In the genomic region with DNA sequence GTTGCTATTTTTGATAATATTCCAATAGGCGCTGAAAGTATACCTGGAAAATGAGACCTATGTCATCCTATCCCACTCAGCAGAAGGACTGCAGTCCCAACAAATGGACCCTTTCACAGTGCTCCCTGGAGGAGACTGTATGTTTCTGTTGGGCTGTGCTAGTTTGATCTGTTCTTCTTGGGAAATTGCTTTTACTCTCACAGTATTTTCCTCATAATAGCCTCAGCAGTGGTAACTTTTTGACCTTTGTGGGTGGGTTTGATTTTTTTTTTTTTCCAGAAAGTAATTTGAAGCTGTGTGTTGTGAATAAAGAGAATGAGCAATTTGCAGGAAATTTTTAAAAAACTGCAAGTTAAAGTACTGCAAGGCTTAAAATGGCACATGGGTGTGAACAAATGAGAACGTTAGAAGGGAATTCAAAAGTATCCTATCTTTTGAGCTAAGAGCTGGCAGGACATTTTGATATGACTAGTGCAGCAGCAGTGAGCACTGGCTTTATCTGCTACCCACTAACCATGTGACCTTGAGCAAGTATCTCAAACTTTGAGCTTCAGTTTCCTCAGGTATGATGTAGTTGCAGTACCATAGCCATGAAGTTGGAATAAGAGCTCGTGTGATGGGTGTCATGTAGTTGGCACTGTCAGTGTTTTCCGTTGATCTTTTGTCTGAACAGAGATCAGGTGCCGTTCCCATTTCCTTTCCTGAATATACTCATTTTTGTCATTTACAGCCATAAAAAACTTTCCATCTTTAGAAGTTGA, we compare ENCODE assay signal across 17 cellular contexts.
A peak's percentile ranks its signal among the peaks of the same experiment; 100 is the strongest.
DNase-seq lines count a peak whose midpoint lies in the region; ATAC-seq and TF ChIP-seq lines count a peak whose summit lies in the region.
"Had no signal": no experiment of that assay in that cellular context is flagged by ENCODE, and none has a peak within 500 bp of the region (broad histone marks: within the 10 kb centered on the region; RNA-seq: fewer than 3 reads in every experiment).

No MANE protein-coding gene starts in this region.

- POLR2A ChIA-PET in CD4-positive, alpha-beta T cell (lab: Charles Lee): no interaction called here

- H3K27me3 Mint-ChIP-seq in natural killer cell treated with Interleukin-12 subunit alpha and Interleukin-12 subunit beta and Interleukin-15 and Interleukin-18, amount 100 ng/mL, for 72 hours: no peaks in the 10 kb centered on the region
- H3K27me3 Mint-ChIP-seq in CD4-positive, alpha-beta T cell: no peaks in the 10 kb centered on the region
- H3K27me3 Mint-ChIP-seq: activated CD4-positive, alpha-beta T cell treated with anti-CD3 and anti-CD28 coated beads for 36 hours; progenitor cell of endocrine pancreas had no signal

- H3K36me3 Mint-ChIP-seq in natural killer cell treated with Interleukin-12 subunit alpha and Interleukin-12 subunit beta and Interleukin-15 and Interleukin-18, amount 100 ng/mL, for 72 hours: no peaks in the 10 kb centered on the region
- H3K36me3 Mint-ChIP-seq in CD4-positive, alpha-beta T cell (ENCODE audit: low read depth): peaks cover 13% of the 10 kb centered on the region

- H3K4me3 ChIP-seq in OCI-LY3 (ENCODE audit: low read length) (no peak overlapping the region), duodenal mucosa (ENCODE audit: low read depth in 1 of 2, low read length in 2 of 2) (peak overlapping the region; percentile 46 to 56), smooth muscle cell (no peak overlapping the region)
- H3K4me3 ChIP-seq: thyroid gland had no signal

- no peak overlapping the region for H3K4me3 Mint-ChIP-seq in natural killer cell treated with Interleukin-12 subunit alpha and Interleukin-12 subunit beta and Interleukin-15 and Interleukin-18, amount 100 ng/mL, for 72 hours
- no peak overlapping the region for H3K4me3 Mint-ChIP-seq in CD4-positive, alpha-beta T cell
- H3K4me3 Mint-ChIP-seq: activated CD4-positive, alpha-beta T cell treated with anti-CD3 and anti-CD28 coated beads for 36 hours had no signal

- ATAC-seq in left colon: peak; percentile 52
- no peak for ATAC-seq in natural killer cell treated with Interleukin-12 subunit alpha and Interleukin-12 subunit beta and Interleukin-15 and Interleukin-18, amount 100 ng/mL, for 72 hours
- ATAC-seq in CD4-positive, alpha-beta T cell (ENCODE audit: poor library complexity): no peak
- ATAC-seq: activated CD4-positive, alpha-beta T cell treated with anti-CD3 and anti-CD28 coated beads for 36 hours; PC-3 had no signal

- no peak overlapping the region for H3K27ac Mint-ChIP-seq in natural killer cell treated with Interleukin-12 subunit alpha and Interleukin-12 subunit beta and Interleukin-15 and Interleukin-18, amount 100 ng/mL, for 72 hours
- no peak overlapping the region for H3K27ac Mint-ChIP-seq in CD4-positive, alpha-beta T cell
- H3K27ac Mint-ChIP-seq: activated CD4-positive, alpha-beta T cell treated with anti-CD3 and anti-CD28 coated beads for 36 hours; progenitor cell of endocrine pancreas had no signal

- H3K4me1 Mint-ChIP-seq in natural killer cell treated with Interleukin-12 subunit alpha and Interleukin-12 subunit beta and Interleukin-15 and Interleukin-18, amount 100 ng/mL, for 72 hours (ENCODE audit: low read depth in 2 of 2): peaks cover 8 to 20% of the 10 kb centered on the region in 2 donors
- peaks cover 45% of the 10 kb centered on the region for H3K4me1 Mint-ChIP-seq in CD4-positive, alpha-beta T cell (ENCODE audit: low read depth)

- no peak overlapping the region for H2AFZ ChIP-seq in OCI-LY3 (ENCODE audit: low read depth, low read length)
- H2AFZ ChIP-seq in smooth muscle cell (ENCODE audit: low read depth): no peak overlapping the region

- H3K27ac ChIP-seq in OCI-LY3 (ENCODE audit: low read length): no peak overlapping the region
- no peak overlapping the region for H3K27ac ChIP-seq in duodenal mucosa (ENCODE audit: low read depth, low read length)
- H3K27ac ChIP-seq in smooth muscle cell (ENCODE audit: low read depth): no peak overlapping the region
- H3K27ac ChIP-seq in CD4-positive, alpha-beta T cell (ENCODE audit: low read depth, low read length): no peak overlapping the region
- H3K27ac ChIP-seq: C4-2B, KMS-11, thyroid gland had no signal

- peak overlapping the region; percentile 27 for H3K4me2 ChIP-seq in OCI-LY3 (ENCODE audit: low read length)
- H3K4me2 ChIP-seq in smooth muscle cell: peak overlapping the region; percentile 40
- H3K4me2 ChIP-seq: KMS-11 had no signal

- H3K36me3 ChIP-seq in OCI-LY3 (replicated peaks; ENCODE audit: low read depth, low read length): no peaks in the 10 kb centered on the region
- no peaks in the 10 kb centered on the region for H3K36me3 ChIP-seq in duodenal mucosa (ENCODE audit: control insufficient read depth in 1 of 2, insufficient read depth in 2 of 2, low read length in 2 of 2)
- H3K36me3 ChIP-seq in smooth muscle cell (ENCODE audit: low read depth): no peaks in the 10 kb centered on the region
- H3K36me3 ChIP-seq: thyroid gland had no signal

- H3K27me3 ChIP-seq in OCI-LY3 (ENCODE audit: low read depth, low read length): no peaks in the 10 kb centered on the region
- H3K27me3 ChIP-seq in duodenal mucosa (ENCODE audit: control insufficient read depth in 1 of 2, insufficient read depth in 2 of 2, low read length in 2 of 2): no peaks in the 10 kb centered on the region
- no peaks in the 10 kb centered on the region for H3K27me3 ChIP-seq in smooth muscle cell (ENCODE audit: low read depth)
- H3K27me3 ChIP-seq in CD4-positive, alpha-beta T cell (ENCODE audit: control insufficient read depth, insufficient read depth, low read length): no peaks in the 10 kb centered on the region
- H3K27me3 ChIP-seq: thyroid gland had no signal

- H3K9me3 Mint-ChIP-seq in natural killer cell treated with Interleukin-12 subunit alpha and Interleukin-12 subunit beta and Interleukin-15 and Interleukin-18, amount 100 ng/mL, for 72 hours: no peaks in the 10 kb centered on the region
- H3K9me3 Mint-ChIP-seq in CD4-positive, alpha-beta T cell: no peaks in the 10 kb centered on the region

- H3K79me2 ChIP-seq in OCI-LY3 (ENCODE audit: low read length) (no peaks in the 10 kb centered on the region), smooth muscle cell (ENCODE audit: low read depth) (no peaks in the 10 kb centered on the region)

- H4K20me1 ChIP-seq in OCI-LY3 (ENCODE audit: insufficient read depth, low read length) (no peaks in the 10 kb centered on the region; the same call in 1 of the 2 replicates), smooth muscle cell (ENCODE audit: low read depth) (no peaks in the 10 kb centered on the region)

- no peaks in the 10 kb centered on the region for H3F3A ChIP-seq in smooth muscle cell (ENCODE audit: low read depth)

- DNase-seq in left colon: no peak
- no peak for DNase-seq in smooth muscle cell (lab: John Stamatoyannopoulos, UW; ENCODE audit: unreplicated experiment)
- no peak for DNase-seq in ureter (ENCODE audit: low spot score)
- DNase-seq in natural killer cell treated with Interleukin-12 subunit alpha and Interleukin-12 subunit beta and Interleukin-15 and Interleukin-18, amount 100 ng/mL, for 72 hours (ENCODE audit: low spot score): no peak
- DNase-seq in CD4-positive, alpha-beta T cell: no peak
- no peak for DNase-seq in activated CD4-positive, CD25-positive, alpha-beta regulatory T cell (lab: John Stamatoyannopoulos, UW)
- DNase-seq: activated CD4-positive, alpha-beta T cell treated with anti-CD3 and anti-CD28 coated beads for 36 hours; activated T-cell treated with anti-CD3 and anti-CD28 coated beads for 4 hours; NCI-H1436; NCI-H524; PC-3; thyroid gland had no signal

- CTCF ChIA-PET in CD4-positive, alpha-beta T cell (lab: Charles Lee): interaction anchor here (1.2 kb wide), 1 partner anchor 10 kb away, joined by 3 read pairs; no protein-coding TSS in a partner anchor

- WGBS in smooth muscle cell (ENCODE audit: low lambda C conversion rate): 93% methylated on average over 5 of the region's 5 CpGs

- no peak for TF ChIP-seq CTCF in OCI-LY3 (IDR thresholded peaks at IDR 0.05; ENCODE audit: low read depth, low read length)
- TF ChIP-seq CTCF in smooth muscle cell (IDR thresholded peaks at IDR 0.05; ENCODE audit: borderline replicate concordance, insufficient read depth, poor library complexity, severe bottlenecking): no peak
- TF ChIP-seq CTCF in CD4-positive, alpha-beta T cell (IDR thresholded peaks at IDR 0.05): no peak

- intact Hi-C loops in left colon (cut with DNase I, micrococcal nuclease): loop anchor here in 1 of 2 donors (5.0 kb wide), 1 partner anchor 262 kb away; no protein-coding TSS in a partner anchor
- intact Hi-C loops in CD4-positive, alpha-beta T cell (cut with DNase I, micrococcal nuclease): no loop called here

- H3K9ac ChIP-seq in OCI-LY3 (ENCODE audit: low read length): no peak overlapping the region
- H3K9ac ChIP-seq in duodenal mucosa (ENCODE audit: low read depth in 1 of 2, low read length in 2 of 2): no peak overlapping the region
- no peak overlapping the region for H3K9ac ChIP-seq in smooth muscle cell (ENCODE audit: low read depth)
- H3K9ac ChIP-seq: KMS-11 had no signal

- peaks cover 9% of the 10 kb centered on the region for H3K4me1 ChIP-seq in OCI-LY3 (ENCODE audit: low read length)
- H3K4me1 ChIP-seq in duodenal mucosa (ENCODE audit: control insufficient read depth in 1 of 2, insufficient read depth in 2 of 2, low read length in 2 of 2): peaks cover 26 to 46% of the 10 kb centered on the region in 2 donors
- peaks cover 28% of the 10 kb centered on the region for H3K4me1 ChIP-seq in smooth muscle cell (ENCODE audit: low read depth)

- H3K9me3 ChIP-seq in OCI-LY3 (ENCODE audit: insufficient read depth, low read length): no peaks in the 10 kb centered on the region
- no peaks in the 10 kb centered on the region for H3K9me3 ChIP-seq in duodenal mucosa (ENCODE audit: control insufficient read depth in 1 of 2, low read length in 2 of 2)
- H3K9me3 ChIP-seq in smooth muscle cell (replicated peaks; ENCODE audit: low read depth): no peaks in the 10 kb centered on the region
- H3K9me3 ChIP-seq in CD4-positive, alpha-beta T cell (ENCODE audit: control insufficient read depth, low read length): no peaks in the 10 kb centered on the region
- H3K9me3 ChIP-seq: thyroid gland had no signal

Comparison
In these comparisons a context has a peak if more than half of its experiments do, and no peak if none do; other contexts are left out.
1. H3K4me3 ChIP-seq: peak in duodenal mucosa (2 of 2); none in OCI-LY3 (single experiment) and smooth muscle cell (single experiment).